8 cellular contexts compared by ENCODE assay signal in genomic region chr19:45076029-45076850, GRCh38. TPM values are rescaled to one million over a fixed set of nuclear protein-coding genes. Genes with fewer than 3 reads are reported as not detected.
A peak's percentile ranks its signal among the peaks of the same experiment; 100 is the strongest.
DNase-seq lines count a peak whose midpoint lies in the region; ATAC-seq and TF ChIP-seq lines count a peak whose summit lies in the region.

Gene ZNF296, minus strand, starts transcription at chr19:45076478. Its CDS starts 105 bp downstream, at chr19:45076373.

- ATAC-seq in SK-N-SH treated with all-trans-retinoic acid at 6 μM for 48 hours (no peak), HG03039 (IDR thresholded peaks at IDR 0.05; ENCODE audit: unreplicated experiment) (peak; percentile 38)
- ATAC-seq in stimulated activated memory B cell treated with anti-CD40 and anti-IgM and Interleukin-4, amounts not matched to agents 10 μg/mL and 1 μg/mL and 100 μg/mL, for 72 hours, result peak; percentile 82

- no peaks in the 10 kb centered on the region for H3K27me3 ChIP-seq in SK-N-SH (ENCODE audit: insufficient read depth)
- peaks cover 0 to 4% of the 10 kb centered on the region in 2 donors for H3K27me3 ChIP-seq in muscle layer of colon (ENCODE audit: control insufficient read depth in 1 of 2, insufficient read depth in 2 of 2, low read length in 2 of 2)

- peaks cover 5 to 6% of the 10 kb centered on the region in 2 experiments for H3K36me3 ChIP-seq in SK-N-SH (replicated peaks in 1 of 2; ENCODE audit: control insufficient read depth in 1 of 2, insufficient read depth in 2 of 2, low read length in 1 of 2)
- H3K36me3 ChIP-seq in muscle layer of colon (ENCODE audit: insufficient read depth, low read length), result no peaks in the 10 kb centered on the region

- H3K4me3 ChIP-seq in SK-N-SH (ENCODE audit: low read depth in 2 of 2, low read length in 1 of 2), result no peak within 1 kb of the TSS
- H3K4me3 ChIP-seq in muscle layer of colon (ENCODE audit: low read depth in 1 of 2, low read length in 2 of 2), result peak within 1 kb of the TSS; percentile 34 to 38

- POLR2A ChIA-PET in SK-N-SH (lab: Yijun Ruan, JAX), result no interaction called here

- H3K9me3 Mint-ChIP-seq in stimulated activated memory B cell treated with anti-CD40 and anti-IgM and Interleukin-4, amounts not matched to agents 10 μg/mL and 1 μg/mL and 100 μg/mL, for 72 hours, result no peaks in the 10 kb centered on the region

- no peak within 1 kb of the TSS for H3K9ac ChIP-seq in SK-N-SH
- no peak within 1 kb of the TSS for H3K9ac ChIP-seq in muscle layer of colon (ENCODE audit: low read length)

- H3K27ac Mint-ChIP-seq in stimulated activated memory B cell treated with anti-CD40 and anti-IgM and Interleukin-4, amounts not matched to agents 10 μg/mL and 1 μg/mL and 100 μg/mL, for 72 hours, result peak within 1 kb of the TSS; percentile 94

- H3F3A ChIP-seq in SK-N-SH (replicated peaks; ENCODE audit: insufficient read depth), result peaks cover 8% of the 10 kb centered on the region

- H3K9me3 ChIP-seq in SK-N-SH (no peaks in the 10 kb centered on the region), muscle layer of colon (ENCODE audit: low read length) (no peaks in the 10 kb centered on the region)

- H3K27me3 Mint-ChIP-seq in stimulated activated memory B cell treated with anti-CD40 and anti-IgM and Interleukin-4, amounts not matched to agents 10 μg/mL and 1 μg/mL and 100 μg/mL, for 72 hours, result no peaks in the 10 kb centered on the region

- H2AFZ ChIP-seq in SK-N-SH (ENCODE audit: low read depth), result peak within 1 kb of the TSS; percentile 59; the same call in 1 of the 2 replicates

- TF ChIP-seq CTCF in SK-N-SH (IDR thresholded peaks at IDR 0.05), result no peak

- peaks cover 67% of the 10 kb centered on the region for H3K4me1 Mint-ChIP-seq in stimulated activated memory B cell treated with anti-CD40 and anti-IgM and Interleukin-4, amounts not matched to agents 10 μg/mL and 1 μg/mL and 100 μg/mL, for 72 hours

- peaks cover 24% of the 10 kb centered on the region for H3K36me3 Mint-ChIP-seq in stimulated activated memory B cell treated with anti-CD40 and anti-IgM and Interleukin-4, amounts not matched to agents 10 μg/mL and 1 μg/mL and 100 μg/mL, for 72 hours

- peaks cover 0 to 9% of the 10 kb centered on the region in 2 experiments; a peak in 1 of 4 replicates for H3K4me1 ChIP-seq in SK-N-SH (ENCODE audit: control insufficient read depth in 1 of 2, insufficient read depth in 2 of 2, low read depth in 1 of 2, low read length in 1 of 2)
- H3K4me1 ChIP-seq in muscle layer of colon (ENCODE audit: insufficient read depth, low read length), result peaks cover 20% of the 10 kb centered on the region

- H3K4me3 Mint-ChIP-seq in stimulated activated memory B cell treated with anti-CD40 and anti-IgM and Interleukin-4, amounts not matched to agents 10 μg/mL and 1 μg/mL and 100 μg/mL, for 72 hours, result peak within 1 kb of the TSS; percentile 96

- H3K4me2 ChIP-seq in SK-N-SH, result no peak within 1 kb of the TSS

- TF ChIP-seq EP300 in SK-N-SH (IDR thresholded peaks at IDR 0.05; ENCODE audit: borderline replicate concordance in 1 of 2, low read depth in 1 of 2, low read length in 1 of 2), result no peak

- H3K27ac ChIP-seq in SK-N-SH (ENCODE audit: low read depth in 2 of 2, low read length in 1 of 2) (no peak within 1 kb of the TSS), muscle layer of colon (ENCODE audit: low read depth, low read length) (no peak within 1 kb of the TSS)

- TF ChIP-seq RAD21 in SK-N-SH (IDR thresholded peaks at IDR 0.05; ENCODE audit: low read length), result no peak

- DNase-seq in SK-N-SH, result no peak
- peak; percentile 92 for DNase-seq in NCI-H748 (lab: John Stamatoyannopoulos, UW; ENCODE audit: unreplicated experiment)
- DNase-seq in activated CD8-positive, alpha-beta memory T cell treated with anti-CD3 and anti-CD28 coated beads for 4 hours (ENCODE audit: low read depth in 2 of 2), result peak; percentile 58 to 61
- DNase-seq in epidermal melanocyte (ENCODE audit: insufficient read length, low spot score), result peak; percentile 58

- WGBS in SK-N-SH (ENCODE audit: low lambda C conversion rate), result 69% methylated on average over 70 of the region's 81 CpGs

- H3K9me2 ChIP-seq in SK-N-SH, result no peaks in the 10 kb centered on the region

- peaks cover 22% of the 10 kb centered on the region for H3K79me2 ChIP-seq in SK-N-SH (ENCODE audit: insufficient read depth)

- CTCF ChIA-PET in SK-N-SH (lab: Yijun Ruan, JAX), result no interaction called here

- H4K20me1 ChIP-seq in SK-N-SH (ENCODE audit: insufficient read depth), result no peaks in the 10 kb centered on the region

TF ChIP-seq in SK-N-SH, 30 proteins besides CTCF, POLR2A, EP300 and RAD21 (continues in another document):
- no peak for TF ChIP-seq ZBTB33 (IDR thresholded peaks at IDR 0.05; ENCODE audit: borderline replicate concordance, low read depth)

TF ChIP-seq in SK-N-SH treated with all-trans-retinoic acid at 6 μM for 48 hours, 23 proteins besides CTCF, POLR2A, EP300 and RAD21:
- no peak for TF ChIP-seq ZC3H10 (CRISPR knock-in tag; IDR thresholded peaks at IDR 0.05)
- no peak for TF ChIP-seq ZFP30 (CRISPR knock-in tag; IDR thresholded peaks at IDR 0.05)
- no peak for TF ChIP-seq ARNTL (CRISPR knock-in tag; IDR thresholded peaks at IDR 0.05; ENCODE audit: borderline replicate concordance, low read depth)
- TF ChIP-seq TCF4 (CRISPR knock-in tag; IDR thresholded peaks at IDR 0.05; ENCODE audit: borderline replicate concordance), result no peak
- no peak for TF ChIP-seq ESRRG (CRISPR knock-in tag; IDR thresholded peaks at IDR 0.05)
- no peak for TF ChIP-seq TSHZ2 (CRISPR knock-in tag; IDR thresholded peaks at IDR 0.05)
- TF ChIP-seq ISL1 (CRISPR knock-in tag; IDR thresholded peaks at IDR 0.05), result no peak
- TF ChIP-seq PPARA (CRISPR knock-in tag; IDR thresholded peaks at IDR 0.05; ENCODE audit: borderline replicate concordance), result no peak
- TF ChIP-seq BACH2 (CRISPR knock-in tag; IDR thresholded peaks at IDR 0.05; ENCODE audit: borderline replicate concordance), result no peak
- no peak for TF ChIP-seq CSDC2 (CRISPR knock-in tag; IDR thresholded peaks at IDR 0.05)
- no peak for TF ChIP-seq SNAI2 (CRISPR knock-in tag; IDR thresholded peaks at IDR 0.05)
- TF ChIP-seq OSR1 (CRISPR knock-in tag; IDR thresholded peaks at IDR 0.05), result no peak

RNA-seq across cellular contexts. Expression of gene ZNF296, which starts in this region (rescaled TPM):
- 0.16 and 0.21 TPM in 2 replicates for polyA plus RNA-seq in SK-N-SH (2012; rRNA removed)
- polyA plus RNA-seq in SK-N-SH (2012; cell fraction: cytosol; rRNA removed), result 0.06 and 0.12 TPM in 2 replicates
- 2.1 and 2.8 TPM in 2 replicates for polyA plus RNA-seq in SK-N-SH (2012; cell fraction: nucleus; rRNA removed)

Comparison
In these comparisons a context has a peak if more than half of its experiments do, and no peak if none do; other contexts are left out.
1. H3K4me3 ChIP-seq: peak in muscle layer of colon (2 of 2); none in SK-N-SH (0 of 2).